2 cellular contexts compared by ENCODE assay signal in genomic region chr2:75506131-75506697, GRCh38.
TF ChIP-seq lines count a peak whose summit lies in the region.

No MANE protein-coding gene starts in this region.

TF ChIP-seq in IMR-90, 13 proteins besides CTCF, POLR2A, EP300 and RAD21:
- TF ChIP-seq, protein P1, sequence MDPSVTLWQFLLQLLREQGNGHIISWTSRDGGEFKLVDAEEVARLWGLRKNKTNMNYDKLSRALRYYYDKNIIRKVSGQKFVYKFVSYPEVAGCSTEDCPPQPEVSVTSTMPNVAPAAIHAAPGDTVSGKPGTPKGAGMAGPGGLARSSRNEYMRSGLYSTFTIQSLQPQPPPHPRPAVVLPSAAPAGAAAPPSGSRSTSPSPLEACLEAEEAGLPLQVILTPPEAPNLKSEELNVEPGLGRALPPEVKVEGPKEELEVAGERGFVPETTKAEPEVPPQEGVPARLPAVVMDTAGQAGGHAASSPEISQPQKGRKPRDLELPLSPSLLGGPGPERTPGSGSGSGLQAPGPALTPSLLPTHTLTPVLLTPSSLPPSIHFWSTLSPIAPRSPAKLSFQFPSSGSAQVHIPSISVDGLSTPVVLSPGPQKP (IDR thresholded peaks at IDR 0.05; ENCODE audit: borderline replicate concordance, low read depth, low read length) = no peak
- TF ChIP-seq, protein P2, sequence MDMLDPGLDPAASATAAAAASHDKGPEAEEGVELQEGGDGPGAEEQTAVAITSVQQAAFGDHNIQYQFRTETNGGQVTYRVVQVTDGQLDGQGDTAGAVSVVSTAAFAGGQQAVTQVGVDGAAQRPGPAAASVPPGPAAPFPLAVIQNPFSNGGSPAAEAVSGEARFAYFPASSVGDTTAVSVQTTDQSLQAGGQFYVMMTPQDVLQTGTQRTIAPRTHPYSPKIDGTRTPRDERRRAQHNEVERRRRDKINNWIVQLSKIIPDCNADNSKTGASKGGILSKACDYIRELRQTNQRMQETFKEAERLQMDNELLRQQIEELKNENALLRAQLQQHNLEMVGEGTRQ (IDR thresholded peaks at IDR 0.05; ENCODE audit: low read depth, low read length) = no peak
- no peak for TF ChIP-seq RFX5 (IDR thresholded peaks at IDR 0.05; ENCODE audit: low read depth, low read length)
- no peak for TF ChIP-seq MXI1 (IDR thresholded peaks at IDR 0.05; ENCODE audit: borderline replicate concordance, low read depth, low read length)
- no peak for TF ChIP-seq BHLHE40 (IDR thresholded peaks at IDR 0.05; ENCODE audit: low read depth, low read length)
- TF ChIP-seq CHD1 (IDR thresholded peaks at IDR 0.05; ENCODE audit: low read depth, low read length) = no peak

TF ChIP-seq in endothelial cell of umbilical vein, 7 proteins besides CTCF, POLR2A, EP300 and RAD21:
- peak; percentile 28 for TF ChIP-seq GATA2 (IDR thresholded peaks at IDR 0.05; ENCODE audit: insufficient read depth, insufficient read length, low read depth, low read length)
- TF ChIP-seq JUN (IDR thresholded peaks at IDR 0.05; ENCODE audit: borderline replicate concordance, insufficient read depth, insufficient read length, low read depth) = peak; percentile 37
- no peak for TF ChIP-seq EZH2 (IDR thresholded peaks at IDR 0.05; ENCODE audit: borderline replicate concordance, low read depth, low read length, severe bottlenecking)
- no peak for TF ChIP-seq FOS (IDR thresholded peaks at IDR 0.05; ENCODE audit: borderline replicate concordance, insufficient read depth, low read length)
